In genomic region chr1:44820328-44820944, GRCh38 we compare ENCODE assay signal across 5 cellular contexts. TPM values are rescaled to one million over a fixed set of nuclear protein-coding genes. Genes with fewer than 3 reads are reported as not detected.
A peak's percentile ranks its signal among the peaks of the same experiment; 100 is the strongest.
DNase-seq lines count a peak whose midpoint lies in the region; ATAC-seq, FAIRE-seq and TF ChIP-seq lines count a peak whose summit lies in the region.

No MANE protein-coding gene starts in this region.

- H3K4me1 ChIP-seq in PC-3 (ENCODE audit: insufficient read depth, low read length) (no peaks in the 10 kb centered on the region; the same call in 1 of the 2 replicates), gastroesophageal sphincter (peaks cover 0 to 27% (median 14%) of the 10 kb centered on the region in 3 donors), testis (peaks cover 16% of the 10 kb centered on the region)

- intact Hi-C loops in PC-3 (cut with micrococcal nuclease), result no loop called here
- intact Hi-C loops in testis (cut with DNase I; ENCODE audit: low total_unique reads), result no loop called here

- H3K27ac ChIP-seq in PC-3 (ENCODE audit: low read length) (peak overlapping the region; percentile 76; the same call in 1 of the 2 replicates), gastroesophageal sphincter (peak overlapping the region; percentile 84 to 94 (median 88)), testis (peak overlapping the region; percentile 86 to 89)

- POLR2A ChIA-PET in PC-3 (lab: Charles Lee; ENCODE audit: unreplicated experiment), result interaction anchor here (0.7 kb wide), 1 partner anchor 498 kb away, joined by 3 read pairs; no protein-coding TSS in a partner anchor

- H3K4me2 ChIP-seq in PC-3 (ENCODE audit: low read length), result peak overlapping the region; percentile 66

- peak overlapping the region; percentile 79 for H2AFZ ChIP-seq in PC-3 (ENCODE audit: low read length)

- CTCF ChIA-PET in PC-3 (lab: Charles Lee), result interaction anchor here (0.6 kb wide), 1 partner anchor 323 kb away, joined by 3 read pairs; no protein-coding TSS in a partner anchor

- no peaks in the 10 kb centered on the region for H3F3A ChIP-seq in PC-3 (ENCODE audit: low read length, unreplicated experiment)

- TF ChIP-seq EP300 in gastroesophageal sphincter (IDR thresholded peaks at IDR 0.05), result no peak

- no peak for FAIRE-seq in GM12892 (lab: Jason Lieb, UNC)

- H3K79me2 ChIP-seq in PC-3 (ENCODE audit: low read length), result no peaks in the 10 kb centered on the region

- 0 out of 2 replicates have a peak, but pooled peaks have one; percentile 5 for ATAC-seq in PC-3
- ATAC-seq in gastroesophageal sphincter, result peak; percentile 1

- BruUV-seq in PC-3 (replicated peaks; lab: Mats Ljungman, UMichigan), result no TSS peak

- DNase-seq in PC-3 (no peak), testis (no peak), NCI-H524 (lab: John Stamatoyannopoulos, UW) (no peak), GM12892 (ENCODE audit: insufficient read length) (no peak)

- peak overlapping the region; percentile 75; the same call in 1 of the 2 replicates for H3K9ac ChIP-seq in PC-3 (ENCODE audit: low read length)

- no peak for TF ChIP-seq CTCF in PC-3 (conservative IDR thresholded peaks at IDR 0.05; ENCODE audit: low read depth, low read length)
- TF ChIP-seq CTCF in gastroesophageal sphincter (IDR thresholded peaks at IDR 0.05), result peak in 1 of 4 experiments; percentile 0
- TF ChIP-seq CTCF in testis (IDR thresholded peaks at IDR 0.05), result no peak

- H3K4me3 ChIP-seq in PC-3 (ENCODE audit: low read length) (peak overlapping the region; percentile 61), gastroesophageal sphincter (peak overlapping the region; percentile 58 to 67), testis (peak overlapping the region; percentile 41 to 67)

- 19 to 67% methylated on average over 2 to 9 of the region's 21 CpGs for WGBS in gastroesophageal sphincter (ENCODE audit: low coverage in 1 of 2), 2 donors
- WGBS in testis, 2 donors, result 27 to 33% methylated on average over 16 to 21 of the region's 21 CpGs

- no peaks in the 10 kb centered on the region for H3K27me3 ChIP-seq in PC-3 (ENCODE audit: low read length)
- H3K27me3 ChIP-seq in gastroesophageal sphincter, result no peaks in the 10 kb centered on the region
- H3K27me3 ChIP-seq in testis, result no peaks in the 10 kb centered on the region

- H3K36me3 ChIP-seq in PC-3 (ENCODE audit: low read depth, low read length) (no peaks in the 10 kb centered on the region), gastroesophageal sphincter (no peaks in the 10 kb centered on the region), testis (ENCODE audit: low read depth, missing control alignments) (no peaks in the 10 kb centered on the region)

- H3K9me3 ChIP-seq in PC-3 (ENCODE audit: low read length) (no peaks in the 10 kb centered on the region), gastroesophageal sphincter (no peaks in the 10 kb centered on the region), testis (no peaks in the 10 kb centered on the region)

- no peaks in the 10 kb centered on the region for H4K20me1 ChIP-seq in PC-3 (ENCODE audit: low read length)

- TF ChIP-seq POLR2A in gastroesophageal sphincter (IDR thresholded peaks at IDR 0.05) (no peak), testis (IDR thresholded peaks at IDR 0.05) (no peak), GM12892 (IDR thresholded peaks at IDR 0.05; ENCODE audit: low read depth, low read length) (no peak)

- H3K9me2 ChIP-seq in PC-3 (replicated peaks; ENCODE audit: low read length), result no peaks in the 10 kb centered on the region

RNA-seq across cellular contexts. Expression of gene BTBD19, which starts 12.1 kb away (rescaled TPM):
- 0.58 and 4.3 TPM in 2 replicates for total RNA-seq in PC-3 (2014; rRNA removed)
- 10 to 100 TPM in 1 of 4 donors, 1 to 10 TPM in 2, under 1 TPM in 1; 0.22 to 12.1 (median 5.6) TPM for total RNA-seq in gastroesophageal sphincter
- total RNA-seq in testis, result 10 to 100 TPM; 10.2 to 14.1 TPM
- 5.4 TPM for polyA plus RNA-seq in testis (ENCODE audit: insufficient read depth, low read depth, low replicate concordance)
- 1.4 TPM for polyA plus RNA-seq in GM12892 (2012; ENCODE audit: missing spikeins)

RNA-seq across cellular contexts. Expression of gene DYNLT4, which starts 13.3 kb away (rescaled TPM):
- 2.0 and 3.4 TPM in 2 replicates for total RNA-seq in PC-3 (2014; rRNA removed)
- total RNA-seq in gastroesophageal sphincter, result 1 to 10 TPM in 1 of 4 donors, not detected in 3; 1.4 TPM
- 1 to 10 TPM; 3.2 to 4.0 TPM for total RNA-seq in testis
- 0.47 TPM for polyA plus RNA-seq in testis (ENCODE audit: insufficient read depth, low read depth, low replicate concordance)
- polyA plus RNA-seq in GM12892 (2012; ENCODE audit: missing spikeins), result not detected

RNA-seq across cellular contexts. Expression of gene PLK3, which starts 20.3 kb away (rescaled TPM):
- total RNA-seq in PC-3 (2014; rRNA removed), result 38.9 and 44.0 TPM in 2 replicates
- 10 to 100 TPM in 3 of 4 donors, 1 to 10 TPM in 1; 9.4 to 31.2 (median 12.0) TPM for total RNA-seq in gastroesophageal sphincter
- total RNA-seq in testis, result 10 to 100 TPM; 16.4 to 17.2 TPM
- polyA plus RNA-seq in testis (ENCODE audit: insufficient read depth, low read depth, low replicate concordance), result 7.2 TPM
- 14.4 TPM for polyA plus RNA-seq in GM12892 (2012; ENCODE audit: missing spikeins)

RNA-seq across cellular contexts. Expression of gene PTCH2, which starts 22.6 kb away (rescaled TPM):
- total RNA-seq in PC-3 (2014; rRNA removed) (0.12 TPM in 1 of 2 replicates, not detected in the other), gastroesophageal sphincter (1 to 10 TPM in 2 of 4 donors, under 1 TPM in 2; 0.54 to 1.9 (median 1.1) TPM), testis (10 to 100 TPM; 36.8 to 47.8 TPM)
- polyA plus RNA-seq in testis (ENCODE audit: insufficient read depth, low read depth, low replicate concordance), result 15.2 TPM
- polyA plus RNA-seq in GM12892 (2012; ENCODE audit: missing spikeins), result 0.11 TPM

RNA-seq across cellular contexts. Expression of gene BEST4, which starts 32.5 kb away (rescaled TPM):
- total RNA-seq in PC-3 (2014; rRNA removed) (not detected in 2 replicates), gastroesophageal sphincter (under 1 TPM in 2 of 4 donors, not detected in 2; 0.15 to 0.31 TPM), testis (1 to 10 TPM; 1.1 to 1.7 TPM)
- polyA plus RNA-seq in testis (ENCODE audit: insufficient read depth, low read depth, low replicate concordance), result 0.79 TPM
- 0.72 TPM for polyA plus RNA-seq in GM12892 (2012; ENCODE audit: missing spikeins)
